1 cellular context compared by ENCODE assay signal in genomic region chr7:148702876-148703670, GRCh38.
TF ChIP-seq lines count a peak whose summit lies in the region.

No MANE protein-coding gene starts in this region.

TF ChIP-seq in GM23338, 12 proteins besides CTCF, POLR2A, EP300 and RAD21 (continued from another document):
- TF ChIP-seq ZNF462 (CRISPR knock-in tag; IDR thresholded peaks at IDR 0.05) (no peak), NANOG (IDR thresholded peaks at IDR 0.05; ENCODE audit: borderline replicate concordance) (no peak), ZNF114 (CRISPR knock-in tag; IDR thresholded peaks at IDR 0.05) (no peak), ZNF331 (CRISPR knock-in tag; IDR thresholded peaks at IDR 0.05; ENCODE audit: low read depth) (no peak), EZH2 (IDR thresholded peaks at IDR 0.05; ENCODE audit: low read depth, unreplicated experiment) (no peak)
- TF ChIP-seq, protein P1, sequence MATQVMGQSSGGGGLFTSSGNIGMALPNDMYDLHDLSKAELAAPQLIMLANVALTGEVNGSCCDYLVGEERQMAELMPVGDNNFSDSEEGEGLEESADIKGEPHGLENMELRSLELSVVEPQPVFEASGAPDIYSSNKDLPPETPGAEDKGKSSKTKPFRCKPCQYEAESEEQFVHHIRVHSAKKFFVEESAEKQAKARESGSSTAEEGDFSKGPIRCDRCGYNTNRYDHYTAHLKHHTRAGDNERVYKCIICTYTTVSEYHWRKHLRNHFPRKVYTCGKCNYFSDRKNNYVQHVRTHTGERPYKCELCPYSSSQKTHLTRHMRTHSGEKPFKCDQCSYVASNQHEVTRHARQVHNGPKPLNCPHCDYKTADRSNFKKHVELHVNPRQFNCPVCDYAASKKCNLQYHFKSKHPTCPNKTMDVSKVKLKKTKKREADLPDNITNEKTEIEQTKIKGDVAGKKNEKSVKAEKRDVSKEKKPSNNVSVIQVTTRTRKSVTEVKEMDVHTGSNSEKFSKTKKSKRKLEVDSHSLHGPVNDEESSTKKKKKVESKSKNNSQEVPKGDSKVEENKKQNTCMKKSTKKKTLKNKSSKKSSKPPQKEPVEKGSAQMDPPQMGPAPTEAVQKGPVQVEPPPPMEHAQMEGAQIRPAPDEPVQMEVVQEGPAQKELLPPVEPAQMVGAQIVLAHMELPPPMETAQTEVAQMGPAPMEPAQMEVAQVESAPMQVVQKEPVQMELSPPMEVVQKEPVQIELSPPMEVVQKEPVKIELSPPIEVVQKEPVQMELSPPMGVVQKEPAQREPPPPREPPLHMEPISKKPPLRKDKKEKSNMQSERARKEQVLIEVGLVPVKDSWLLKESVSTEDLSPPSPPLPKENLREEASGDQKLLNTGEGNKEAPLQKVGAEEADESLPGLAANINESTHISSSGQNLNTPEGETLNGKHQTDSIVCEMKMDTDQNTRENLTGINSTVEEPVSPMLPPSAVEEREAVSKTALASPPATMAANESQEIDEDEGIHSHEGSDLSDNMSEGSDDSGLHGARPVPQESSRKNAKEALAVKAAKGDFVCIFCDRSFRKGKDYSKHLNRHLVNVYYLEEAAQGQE (IDR thresholded peaks at IDR 0.05; ENCODE audit: unreplicated experiment), result no peak
